In genomic region chr17:2366747-2367494, GRCh38 we compare ENCODE assay signal across 17 cellular contexts. TPM values are rescaled to one million over a fixed set of nuclear protein-coding genes. Genes with fewer than 3 reads are reported as not detected.
DNase-seq lines count a peak whose midpoint lies in the region; ATAC-seq and TF ChIP-seq lines count a peak whose summit lies in the region.
"Had no signal": no experiment of that assay in that cellular context is flagged by ENCODE, and none has a peak within 500 bp of the region (broad histone marks: within the 10 kb centered on the region; RNA-seq: fewer than 3 reads in every experiment).

No MANE protein-coding gene starts in this region.

- H3K4me3 ChIP-seq in BE2C (ENCODE audit: low read depth, low read length) (no peak overlapping the region), kidney epithelial cell (ENCODE audit: low read depth, low read length) (no peak overlapping the region)
- H3K4me3 ChIP-seq: vagina had no signal

- ATAC-seq in esophagus mucosa: no peak
- ATAC-seq: activated CD4-positive, CD25-positive, alpha-beta regulatory T cell treated with anti-CD3 and anti-CD28 coated beads, Interleukin-2, amount 50 U/mL, for 24 hours had no signal

- no peaks in the 10 kb centered on the region for H3K4me1 ChIP-seq in BE2C
- H3K4me1 ChIP-seq: vagina had no signal

- H3K27me3 ChIP-seq in BE2C: no peaks in the 10 kb centered on the region
- no peaks in the 10 kb centered on the region for H3K27me3 ChIP-seq in kidney epithelial cell (ENCODE audit: control insufficient read depth, insufficient read depth, low read length)
- H3K27me3 ChIP-seq: vagina had no signal

- H3K36me3 ChIP-seq in BE2C (no peaks in the 10 kb centered on the region; the same call in 1 of the 2 replicates), kidney epithelial cell (ENCODE audit: control insufficient read depth, insufficient read depth, low read length) (no peaks in the 10 kb centered on the region)

- H3K9me3 ChIP-seq in BE2C: no peaks in the 10 kb centered on the region
- H3K9me3 ChIP-seq: vagina had no signal

- peak; percentile 38; the same call in 1 of the 2 replicates for TF ChIP-seq CTCF in BE2C (IDR thresholded peaks at IDR 0.05; ENCODE audit: low read depth, low read length)
- peak; percentile 12 for TF ChIP-seq CTCF in kidney epithelial cell (IDR thresholded peaks at IDR 0.05; ENCODE audit: insufficient read depth, low read length, poor library complexity, severe bottlenecking)

- DNase-seq in BE2C (peak; percentile 33), HuH-7.5 (ENCODE audit: low spot score) (peak; percentile 57), cerebellar cortex (ENCODE audit: low spot score) (peak; percentile 41), kidney epithelial cell (ENCODE audit: low read depth) (no peak), cerebellar nuclear complex (lab: John Stamatoyannopoulos, UW) (no peak), KG1 (lab: John Stamatoyannopoulos, UW) (no peak)
- DNase-seq in stimulated activated naive CD4-positive, alpha-beta T cell treated with Interleukin-2 at 50 U/mL for 16 hours (lab: John Stamatoyannopoulos, UW): no peak
- DNase-seq: activated naive CD8-positive, alpha-beta T cell treated with anti-CD3 and anti-CD28 coated beads, Interleukin-2, amount 10 ng/mL, durations not matched to agents 7 days and 5 days; foreskin melanocyte; MM.1S; NCI-H2107; NK-92 treated with Interleukin-12 subunit alpha and Interleukin-12 subunit beta, amount 100 ng/mL, for 24 hours; stimulated activated CD4-positive, alpha-beta T cell treated with anti-CD3 and anti-CD28 coated beads, Interleukin-4, amount 100 ng/mL, for 4 hours; stimulated activated naive CD4-positive, alpha-beta T cell had no signal

RNA-seq across cellular contexts. Expression of gene SGSM2, which starts 29.6 kb away (rescaled TPM):
- 53.6 TPM for polyA plus RNA-seq in BE2C (2012; ENCODE audit: insufficient read depth, insufficient read length, low read depth)
- total RNA-seq in kidney epithelial cell (24.7 and 49.4 TPM in 2 replicates), esophagus mucosa (28.1 TPM)

RNA-seq across cellular contexts. Expression of gene TSR1, which starts 30.7 kb away (rescaled TPM):
- polyA plus RNA-seq in BE2C (2012; ENCODE audit: insufficient read depth, insufficient read length, low read depth): 64.6 TPM
- total RNA-seq in kidney epithelial cell (44.8 and 49.1 TPM in 2 replicates), esophagus mucosa (24.5 TPM)

RNA-seq across cellular contexts. Expression of gene MNT, which starts 33.9 kb away (rescaled TPM):
- polyA plus RNA-seq in BE2C (2012; ENCODE audit: insufficient read depth, insufficient read length, low read depth): 22.8 TPM
- total RNA-seq in kidney epithelial cell: 8.7 and 15.1 TPM in 2 replicates
- 28.6 TPM for total RNA-seq in esophagus mucosa

Comparison
In these comparisons a context has a peak if more than half of its experiments do, and no peak if none do; other contexts are left out.
1. DNase-seq: peak in BE2C (single experiment), HuH-7.5 (single experiment) and cerebellar cortex (single experiment); none in kidney epithelial cell (single experiment), stimulated activated naive CD4-positive, alpha-beta T cell treated with Interleukin-2 at 50 U/mL for 16 hours (single experiment), cerebellar nuclear complex (0 of 2) and KG1 (single experiment).